In genomic region chr11:64085915-64086262, GRCh38 we compare ENCODE assay signal across 19 cellular contexts. TPM values are rescaled to one million over a fixed set of nuclear protein-coding genes. Genes with fewer than 3 reads are reported as not detected.
A peak's percentile ranks its signal among the peaks of the same experiment; 100 is the strongest.
DNase-seq lines count a peak whose midpoint lies in the region; ATAC-seq and TF ChIP-seq lines count a peak whose summit lies in the region.
"Had no signal": no experiment of that assay in that cellular context is flagged by ENCODE, and none has a peak within 500 bp of the region (broad histone marks: within the 10 kb centered on the region; RNA-seq: fewer than 3 reads in every experiment).

No MANE protein-coding gene starts in this region.

- peaks cover 16% of the 10 kb centered on the region for H3K4me1 Mint-ChIP-seq in GM23338
- H3K4me1 Mint-ChIP-seq: T-cell had no signal

- H3K27ac ChIP-seq in BLaER1 (0 out of 2 replicates have a peak overlapping the region, but pooled peaks have one; percentile 13), DND-41 (ENCODE audit: low read length) (no peak overlapping the region), VCaP (peak overlapping the region; percentile 96), neuronal stem cell (replicated peaks; ENCODE audit: low read length) (no peak overlapping the region), GM23338 (ENCODE audit: low read depth) (no peak overlapping the region)
- H3K27ac ChIP-seq: KMS-11, Peyer's patch had no signal

- ATAC-seq in DND-41 (ENCODE audit: insufficient read depth, low read depth) (no peak; the same call in 2 of the 3 replicates), HG03342 (IDR thresholded peaks at IDR 0.05; ENCODE audit: unreplicated experiment) (no peak), GM23338 (no peak)
- ATAC-seq: T-cell had no signal

- H3K4me3 ChIP-seq in BLaER1 (no peak overlapping the region), DND-41 (ENCODE audit: low read depth in 1 of 2, low read length in 2 of 2) (no peak overlapping the region), neuronal stem cell (ENCODE audit: low read length in 2 of 2) (no peak overlapping the region), GM23338 (no peak overlapping the region)
- H3K4me3 ChIP-seq: Peyer's patch had no signal

- H3K4me3 Mint-ChIP-seq in GM23338 = no peak overlapping the region
- H3K4me3 Mint-ChIP-seq: CD4-positive, alpha-beta T cell; HFFc6; T-cell had no signal

- peak overlapping the region; percentile 5 for H2BK120ac ChIP-seq in neuronal stem cell (ENCODE audit: low read depth, low read length)

- H2BK12ac ChIP-seq in neuronal stem cell (ENCODE audit: low read length) = no peak overlapping the region

- H3K23ac ChIP-seq in neuronal stem cell (ENCODE audit: low read depth, low read length, poor library complexity) = no peak overlapping the region

- H3K18ac ChIP-seq in neuronal stem cell (ENCODE audit: low read length) = no peak overlapping the region

- TF ChIP-seq CTCF in DND-41 (IDR thresholded peaks at IDR 0.05; ENCODE audit: borderline replicate concordance, extremely low read depth, low read length, poor library complexity, severe bottlenecking) (no peak), VCaP (conservative IDR thresholded peaks at IDR 0.05) (no peak), GM23338 (conservative IDR thresholded peaks at IDR 0.05; ENCODE audit: low read depth in 2 of 2) (no peak)

- H3K4me1 ChIP-seq in BLaER1 (peaks cover 79% of the 10 kb centered on the region), DND-41 (ENCODE audit: insufficient read depth, low read length) (peaks cover 24% of the 10 kb centered on the region), neuronal stem cell (ENCODE audit: control insufficient read depth in 2 of 2, insufficient read depth in 1 of 2, low read depth in 1 of 2, low read length in 2 of 2) (peaks cover 18 to 28% of the 10 kb centered on the region in 2 donors), GM23338 (ENCODE audit: insufficient read depth) (peaks cover 9% of the 10 kb centered on the region)
- H3K4me1 ChIP-seq: Peyer's patch had no signal

- H3K9me3 ChIP-seq in BLaER1 = no peaks in the 10 kb centered on the region
- no peaks in the 10 kb centered on the region for H3K9me3 ChIP-seq in DND-41 (ENCODE audit: insufficient read depth, low read length, severe bottlenecking)
- H3K9me3 ChIP-seq in neuronal stem cell (replicated peaks in 1 of 2; ENCODE audit: control insufficient read depth in 2 of 2, insufficient read depth in 1 of 2, low read depth in 1 of 2, low read length in 2 of 2) = no peaks in the 10 kb centered on the region
- H3K9me3 ChIP-seq: Peyer's patch had no signal

- 0 out of 2 replicates have a peak, but pooled peaks cover 4% of the 10 kb centered on the region for H3K36me3 ChIP-seq in BLaER1
- H3K36me3 ChIP-seq in DND-41 (ENCODE audit: insufficient read depth, low read length) = no peaks in the 10 kb centered on the region
- H3K36me3 ChIP-seq in neuronal stem cell (replicated peaks in 1 of 2; ENCODE audit: control insufficient read depth in 2 of 2, insufficient read depth in 2 of 2, low read length in 2 of 2) = no peaks in the 10 kb centered on the region
- H3K36me3 ChIP-seq in GM23338 (ENCODE audit: insufficient read depth) = no peaks in the 10 kb centered on the region
- H3K36me3 ChIP-seq: Peyer's patch had no signal

- no peaks in the 10 kb centered on the region for H3K9me2 ChIP-seq in GM23338 (ENCODE audit: insufficient read depth)

- no peak overlapping the region for H3K27ac Mint-ChIP-seq in GM23338
- H3K27ac Mint-ChIP-seq: CD4-positive, alpha-beta T cell; HFFc6; IgD-negative memory B cell; T-cell had no signal

- H2BK15ac ChIP-seq in neuronal stem cell (ENCODE audit: low read length) = no peak overlapping the region

- in situ Hi-C loops in G401 (cut with HindIII; ENCODE audit: low sequenced_read_pairs) = no loop called here

- no peak overlapping the region for H3K14ac ChIP-seq in neuronal stem cell (ENCODE audit: low read length)

- DNase-seq in DND-41 = peak; percentile 63
- DNase-seq in neuronal stem cell (ENCODE audit: low spot score) = no peak
- no peak for DNase-seq in G401 (ENCODE audit: low spot score)
- DNase-seq in GM23338 (ENCODE audit: low spot score) = no peak
- DNase-seq: CD4-positive, alpha-beta T cell; HFFc6; NCI-H1048; NCI-H2029 treated with DMSO at 0.1 percent for 48 hours; NCI-H446 treated with DMSO at 0.1 percent for 48 hours; NCI-H526 treated with DMSO at 0.1 percent for 48 hours; OCI-M1; Peyer's patch; T-cell had no signal

- no CpG with 5 or more reads among the region's 5 CpGs for WGBS in neuronal stem cell (ENCODE audit: extremely low coverage in 2 of 2, insufficient read length in 2 of 2, insufficient replicate concordance in 1 of 2), 2 donors

- H3K79me2 ChIP-seq in DND-41 (ENCODE audit: insufficient read depth, low read length) (no peaks in the 10 kb centered on the region), GM23338 (replicated peaks; ENCODE audit: insufficient read depth) (no peaks in the 10 kb centered on the region)

- H3K27me3 ChIP-seq in BLaER1 (no peaks in the 10 kb centered on the region), DND-41 (ENCODE audit: insufficient read depth, low read length, poor library complexity) (no peaks in the 10 kb centered on the region), neuronal stem cell (ENCODE audit: control insufficient read depth in 3 of 3, insufficient read depth in 3 of 3, low read depth in 1 of 3, low read length in 3 of 3) (peaks cover 0 to 8% (median 2%) of the 10 kb centered on the region in 3 experiments), GM23338 (ENCODE audit: insufficient read depth) (peaks cover 18% of the 10 kb centered on the region)
- H3K27me3 ChIP-seq: Peyer's patch had no signal

- no peak overlapping the region for H2BK5ac ChIP-seq in neuronal stem cell (ENCODE audit: low read length)

- no peaks in the 10 kb centered on the region for H3K36me3 Mint-ChIP-seq in GM23338 (ENCODE audit: low read depth)
- H3K36me3 Mint-ChIP-seq: T-cell had no signal

- H4K20me1 ChIP-seq in BLaER1 = peaks cover 94% of the 10 kb centered on the region
- H4K20me1 ChIP-seq in DND-41 (ENCODE audit: insufficient read depth, low read length) = peaks cover 33% of the 10 kb centered on the region
- H4K20me1 ChIP-seq in GM23338 (replicated peaks; ENCODE audit: insufficient read depth) = peaks cover 13% of the 10 kb centered on the region

- peak overlapping the region; percentile 24 for H2AK5ac ChIP-seq in neuronal stem cell (ENCODE audit: low read depth, low read length)

- no peaks in the 10 kb centered on the region for H3K79me1 ChIP-seq in neuronal stem cell (ENCODE audit: low read depth, low read length)

- no peaks in the 10 kb centered on the region for H3K9me3 Mint-ChIP-seq in GM23338
- H3K9me3 Mint-ChIP-seq: CD4-positive, alpha-beta T cell; HFFc6; IgD-negative memory B cell; T-cell had no signal

- H2AFZ ChIP-seq in DND-41 (ENCODE audit: low read depth, low read length) (no peak overlapping the region), neuronal stem cell (ENCODE audit: low read length) (no peak overlapping the region), GM23338 (no peak overlapping the region)

- H3K9ac ChIP-seq in BLaER1 = no peak overlapping the region
- no peak overlapping the region for H3K9ac ChIP-seq in DND-41 (ENCODE audit: low read depth, low read length)
- no peak overlapping the region for H3K9ac ChIP-seq in neuronal stem cell (ENCODE audit: low read depth, low read length, poor library complexity)
- H3K9ac ChIP-seq: KMS-11 had no signal

- no peak overlapping the region for H4K8ac ChIP-seq in neuronal stem cell (ENCODE audit: low read depth, low read length)

- no peak overlapping the region for H4K91ac ChIP-seq in neuronal stem cell (ENCODE audit: low read depth, low read length, poor library complexity)

- H3F3A ChIP-seq in GM23338 (replicated peaks; ENCODE audit: low read depth) = 0 out of 2 replicates have a peak, but pooled peaks cover 4% of the 10 kb centered on the region

- peaks cover 21% of the 10 kb centered on the region for H3K27me3 Mint-ChIP-seq in GM23338 (ENCODE audit: insufficient read depth, low read depth, poor library complexity)
- H3K27me3 Mint-ChIP-seq: CD4-positive, alpha-beta T cell; T-cell had no signal

- no peak overlapping the region for H3K4ac ChIP-seq in neuronal stem cell (ENCODE audit: low read length)

- peak overlapping the region; percentile 97 for H3K4me2 ChIP-seq in BLaER1
- H3K4me2 ChIP-seq in DND-41 (ENCODE audit: insufficient read depth, low read length) = no peak overlapping the region
- H3K4me2 ChIP-seq in neuronal stem cell (ENCODE audit: insufficient read depth, low read length, poor library complexity, severe bottlenecking) = no peak overlapping the region
- H3K4me2 ChIP-seq in GM23338 = no peak overlapping the region
- H3K4me2 ChIP-seq: KMS-11 had no signal

TF ChIP-seq in GM23338, 12 proteins besides CTCF, POLR2A, EP300 and RAD21 (continues in another document):
- no peak for TF ChIP-seq POLR2AphosphoS5 (IDR thresholded peaks at IDR 0.05; ENCODE audit: low read depth)
- TF ChIP-seq ZNF114 (CRISPR knock-in tag; IDR thresholded peaks at IDR 0.05) = no peak
- no peak for TF ChIP-seq EZH2 (IDR thresholded peaks at IDR 0.05; ENCODE audit: low read depth, unreplicated experiment)
- no peak for TF ChIP-seq CREB1 (CRISPR knock-in tag; IDR thresholded peaks at IDR 0.05; ENCODE audit: low read depth)
- TF ChIP-seq ETS1 (IDR thresholded peaks at IDR 0.05) = no peak
- TF ChIP-seq JUNB (IDR thresholded peaks at IDR 0.05; ENCODE audit: unreplicated experiment) = no peak
- no peak for TF ChIP-seq ZNF331 (CRISPR knock-in tag; IDR thresholded peaks at IDR 0.05; ENCODE audit: low read depth)

RNA-seq across cellular contexts. Expression of gene FLRT1, which starts 50.2 kb away (rescaled TPM):
- 0.88 TPM for polyA plus RNA-seq in neuronal stem cell (2013, experiment 1 of 2)
- polyA plus RNA-seq in neuronal stem cell (2013, experiment 2 of 2) = 0.94 TPM
- total RNA-seq in G401 (2014; rRNA removed; shearing (Covaris generic)) = not detected in 2 replicates
- 0.54 and 1.1 TPM in 2 replicates for total RNA-seq in GM23338 (2014; rRNA removed; shearing (Covaris generic))
- 0.40 and 0.76 TPM in 2 replicates for polyA plus RNA-seq in GM23338 (2016; fragmentation: Nextera tagmentation; extraction: Ambion mirVana)
- total RNA-seq: CD4-positive, alpha-beta T cell; T-cell; T-helper 2 cell treated with Interferon-gamma antibody and Interleukin-4, amounts not matched to agents 100 ng/mL and 5 ng/mL, for 36 hours had no signal
- polyA plus RNA-seq: IgD-negative memory B cell had no signal

Comparison
In these comparisons a context has a peak if more than half of its experiments do, and no peak if none do; other contexts are left out.
1. H3K27ac ChIP-seq: peak in BLaER1 (single experiment) and VCaP (single experiment); none in DND-41 (single experiment), neuronal stem cell (single experiment) and GM23338 (single experiment).